In the genomic region with DNA sequence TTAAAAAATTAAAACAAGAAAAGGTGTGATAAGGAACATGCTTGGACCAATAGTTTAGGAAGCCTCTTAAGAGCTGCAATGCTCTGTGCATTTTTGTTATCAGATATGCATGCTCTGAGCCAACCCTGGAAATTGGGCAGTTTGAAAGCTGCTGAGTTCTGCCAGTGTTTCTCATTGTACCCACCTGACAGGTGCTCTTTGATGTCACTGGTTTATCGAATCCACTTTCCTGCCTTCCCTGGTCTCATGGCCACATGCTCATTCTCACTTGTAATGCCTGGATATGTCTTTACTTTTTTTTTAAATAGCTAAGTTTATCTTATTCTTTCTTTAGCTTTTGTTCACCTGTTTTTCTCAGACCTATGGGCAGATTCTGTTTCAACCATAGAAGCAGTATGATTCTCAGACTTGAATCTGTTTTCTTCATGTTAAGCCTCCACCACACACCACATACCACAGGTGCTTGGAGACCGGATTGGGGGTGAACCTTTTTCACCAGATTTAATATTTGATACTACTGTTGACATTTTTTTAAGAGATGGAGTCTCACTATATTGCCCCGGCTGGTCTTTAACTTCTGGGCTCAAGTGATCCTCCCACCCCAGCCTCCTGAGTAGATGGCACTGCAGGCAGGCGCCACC, we compare ENCODE assay signal across 12 cellular contexts.
"Had no signal": no experiment of that assay in that cellular context is flagged by ENCODE, and none has a peak within 500 bp of the region (broad histone marks: within the 10 kb centered on the region; RNA-seq: fewer than 3 reads in every experiment).

No MANE protein-coding gene starts in this region.

- H3K27me3 Mint-ChIP-seq: activated CD4-positive, alpha-beta memory T cell treated with anti-CD3 and anti-CD28 coated beads for 36 hours had no signal

- H3K36me3 Mint-ChIP-seq: activated CD4-positive, alpha-beta memory T cell treated with anti-CD3 and anti-CD28 coated beads for 36 hours had no signal

- H3K4me3 Mint-ChIP-seq: activated CD4-positive, alpha-beta memory T cell treated with anti-CD3 and anti-CD28 coated beads for 36 hours had no signal

- H3K9me3 ChIP-seq: gastrocnemius medialis, tibial artery, vagina had no signal

- H3K9me3 Mint-ChIP-seq: activated CD4-positive, alpha-beta memory T cell treated with anti-CD3 and anti-CD28 coated beads for 36 hours had no signal

- ATAC-seq: activated CD4-positive, CD25-positive, alpha-beta regulatory T cell treated with anti-CD3 and anti-CD28 coated beads, Interleukin-2, amount 50 U/mL, for 24 hours; gastrocnemius medialis; left ventricle myocardium superior had no signal

- DNase-seq: activated CD4-positive, alpha-beta memory T cell treated with anti-CD3 and anti-CD28 coated beads for 36 hours; activated naive CD4-positive, alpha-beta T cell treated with Interleukin-2 at 50 U/mL for 16 hours; effector memory CD4-positive, alpha-beta T cell; gastrocnemius medialis; left ventricle myocardium superior; mesendoderm; retina; stimulated activated CD4-positive, alpha-beta T cell treated with anti-CD3 and anti-CD28 coated beads, Interleukin-15, amount 100 ng/mL, for 24 hours; stimulated activated CD4-positive, alpha-beta T cell treated with anti-CD3 and anti-CD28 coated beads, Interleukin-4, amount 100 ng/mL, for 4 hours; tibial artery had no signal
